In the genomic region with DNA sequence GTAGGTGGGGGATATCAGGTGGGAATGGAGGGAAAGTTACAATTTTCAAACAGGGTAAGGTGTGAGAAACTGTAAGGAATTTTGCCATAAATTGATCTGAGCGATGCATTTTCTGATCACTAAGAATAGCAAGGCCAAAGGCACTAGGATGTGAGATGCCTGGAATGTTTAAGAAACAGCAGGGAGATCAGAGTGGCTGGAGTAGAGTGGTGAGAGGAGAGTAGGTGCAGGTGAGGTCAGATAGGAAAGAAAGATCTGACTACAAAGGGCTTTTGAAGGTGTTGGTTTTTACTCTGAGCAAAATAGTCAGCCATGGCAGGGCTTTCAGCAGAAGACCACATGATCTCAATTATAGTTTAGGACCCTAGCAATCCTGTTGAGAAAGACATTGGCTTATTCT, we compare ENCODE assay signal across 21 cellular contexts.
"Had no signal": no experiment of that assay in that cellular context is flagged by ENCODE, and none has a peak within 500 bp of the region (broad histone marks: within the 10 kb centered on the region; RNA-seq: fewer than 3 reads in every experiment).

No MANE protein-coding gene starts in this region.

- H3K9me3 Mint-ChIP-seq: activated T-cell treated with anti-CD3 and anti-CD28 coated beads, Interleukin-2, amount 50 U/mL, for 4 hours; neural crest cell had no signal

- H3K27ac ChIP-seq: esophagus squamous epithelium, hepatocyte, right atrium auricular region, suprapubic skin, transverse colon had no signal

- H3K4me3 Mint-ChIP-seq: activated T-cell treated with anti-CD3 and anti-CD28 coated beads, Interleukin-2, amount 50 U/mL, for 4 hours; neural crest cell; stimulated activated naive CD8-positive, alpha-beta T cell treated with anti-CD3 and anti-CD28 coated beads, Interleukin-15, amount 100 ng/mL, for 72 hours had no signal

- H3K9me3 ChIP-seq: esophagus squamous epithelium, right atrium auricular region, suprapubic skin, transverse colon, uterus had no signal

- H3K27me3 Mint-ChIP-seq: progenitor cell of endocrine pancreas; stimulated activated naive CD8-positive, alpha-beta T cell treated with anti-CD3 and anti-CD28 coated beads, Interleukin-15, amount 100 ng/mL, for 72 hours had no signal

- H3K36me3 ChIP-seq: esophagus squamous epithelium, right atrium auricular region, suprapubic skin, transverse colon, uterus had no signal

- H3K4me2 ChIP-seq: hepatocyte had no signal

- H2AFZ ChIP-seq: hepatocyte had no signal

- H3K27ac Mint-ChIP-seq: progenitor cell of endocrine pancreas; stimulated activated naive CD8-positive, alpha-beta T cell treated with anti-CD3 and anti-CD28 coated beads, Interleukin-15, amount 100 ng/mL, for 72 hours had no signal

- H3K27me3 ChIP-seq: esophagus squamous epithelium, hepatocyte, right atrium auricular region, suprapubic skin, transverse colon, uterus had no signal

- ATAC-seq: activated T-cell treated with anti-CD3 and anti-CD28 coated beads, Interleukin-2, amount 50 U/mL, for 4 hours; left lobe of liver; stimulated activated naive CD8-positive, alpha-beta T cell treated with anti-CD3 and anti-CD28 coated beads, Interleukin-15, amount 100 ng/mL, for 72 hours had no signal

- H3K4me1 Mint-ChIP-seq: stimulated activated naive CD8-positive, alpha-beta T cell treated with anti-CD3 and anti-CD28 coated beads, Interleukin-15, amount 100 ng/mL, for 72 hours had no signal

- FAIRE-seq: bronchial epithelial cell, endothelial cell of umbilical vein had no signal

- DNase-seq: activated CD4-positive, alpha-beta T cell treated with anti-CD3 and anti-CD28 coated beads, Interleukin-2, amount 50 U/mL, for 1 hour; activated CD4-positive, CD25-positive, alpha-beta regulatory T cell treated with anti-CD3 and anti-CD28 coated beads, Interleukin-2, amount 50 U/mL, for 72 hours; activated CD8-positive, alpha-beta memory T cell treated with anti-CD3 and anti-CD28 coated beads, Interleukin-2, amount 50 U/mL, for 4 hours; activated naive CD4-positive, alpha-beta T cell treated with anti-CD3 and anti-CD28 coated beads, Interleukin-2, amount 50 U/mL, for 16 hours; activated T-cell treated with anti-CD3 and anti-CD28 coated beads, Interleukin-2, amount 50 U/mL, for 4 hours; effector CD8-positive, alpha-beta T cell; esophagus squamous epithelium; islet precursor cell; stimulated activated naive CD8-positive, alpha-beta T cell treated with anti-CD3 and anti-CD28 coated beads, Interleukin-15, amount 100 ng/mL, for 72 hours; T1000; transverse colon; uterus had no signal

- H3K4me1 ChIP-seq: uterus had no signal

- H3K79me2 ChIP-seq: hepatocyte had no signal

- H3K4me3 ChIP-seq: esophagus squamous epithelium, hepatocyte, lung, right atrium auricular region, suprapubic skin, transverse colon, uterus had no signal
